Comparison of ENCODE assay signal across 1 cellular context in genomic region chr1:46686255-46686654, GRCh38.
TF ChIP-seq lines count a peak whose summit lies in the region.

No MANE protein-coding gene starts in this region.

TF ChIP-seq in SK-N-SH, 30 proteins besides CTCF, POLR2A, EP300 and RAD21 (continued from another document):
- TF ChIP-seq IRF3 (IDR thresholded peaks at IDR 0.05; ENCODE audit: low read depth, low read length) = no peak
